In genomic region chr22:28407645-28408044, GRCh38 we compare ENCODE assay signal across 27 cellular contexts.
DNase-seq lines count a peak whose midpoint lies in the region; ATAC-seq, FAIRE-seq and TF ChIP-seq lines count a peak whose summit lies in the region.
"Had no signal": no experiment of that assay in that cellular context is flagged by ENCODE, and none has a peak within 500 bp of the region (broad histone marks: within the 10 kb centered on the region; RNA-seq: fewer than 3 reads in every experiment).

No MANE protein-coding gene starts in this region.

- DNase-seq in HepG2 (ENCODE audit: low spot score) (no peak), right lobe of liver (no peak), NCI-H82 treated with DMSO at 0.1 percent for 48 hours (lab: John Stamatoyannopoulos, UW; ENCODE audit: unreplicated experiment) (peak; percentile 92), pancreas (no peak), NCI-H446 treated with DMSO at 0.1 percent for 48 hours (lab: John Stamatoyannopoulos, UW) (no peak), NCI-H2107 (lab: John Stamatoyannopoulos, UW) (no peak), esophagus squamous epithelium (lab: John Stamatoyannopoulos, UW) (no peak)
- DNase-seq: AML-193; Caco-2; Calu3; CD4-positive, alpha-beta T cell; CD8-positive, alpha-beta T cell; DMS 273 treated with DMSO at 0.1 percent for 48 hours; DMS153; DMS53; DMS79; DND-41; EL; GDM1 had no signal

- H3K9ac ChIP-seq in HepG2 (ENCODE audit: insufficient read depth, low read depth, low read length): no peak overlapping the region
- H3K9ac ChIP-seq: BLaER1 treated with 17β-estradiol and CSF1 and Interleukin-3, amounts not matched to agents 10 nM and 100 nM had no signal

- no peak overlapping the region for H2AFZ ChIP-seq in HepG2 (ENCODE audit: low read length)

- in situ Hi-C loops in HepG2 (cut with HindIII; ENCODE audit: extremely low pct_ligation_motif_present, low pct_unique_long_range_greater_than_20kb): no loop called here

- H4K20me1 ChIP-seq in HepG2 (ENCODE audit: insufficient read depth, low read length): no peaks in the 10 kb centered on the region
- H4K20me1 ChIP-seq: BLaER1 treated with 17β-estradiol and CSF1 and Interleukin-3, amounts not matched to agents 10 nM and 100 nM had no signal

- no peak overlapping the region for H3K27ac ChIP-seq in HepG2 (ENCODE audit: extremely low read length, insufficient read depth, low read length)
- H3K27ac ChIP-seq in right lobe of liver: no peak overlapping the region
- no peak overlapping the region for H3K27ac ChIP-seq in pancreas
- no peak overlapping the region for H3K27ac ChIP-seq in esophagus squamous epithelium
- H3K27ac ChIP-seq: 22Rv1; A549; BLaER1 treated with 17β-estradiol and CSF1 and Interleukin-3, amounts not matched to agents 10 nM and 100 nM; C4-2B had no signal

- intact Hi-C loops in HepG2 (cut with micrococcal nuclease; ENCODE audit: unreplicated experiment): no loop called here
- intact Hi-C loops in right lobe of liver (cut with DNase I): no loop called here
- intact Hi-C loops in pancreas (cut with DNase I): no loop called here
- intact Hi-C loops in esophagus squamous epithelium (cut with DNase I): no loop called here

- TF ChIP-seq RAD21 in HepG2 (CRISPR knock-in tag; IDR thresholded peaks at IDR 0.05) (no peak), Ishikawa (IDR thresholded peaks at IDR 0.05; ENCODE audit: low read depth) (no peak)

- H3K79me2 ChIP-seq in HepG2 (ENCODE audit: insufficient read depth, low read length): no peaks in the 10 kb centered on the region

- no peak for TF ChIP-seq POLR2A in HepG2 (IDR thresholded peaks at IDR 0.05; ENCODE audit: insufficient read depth in 1 of 2, low read depth in 2 of 2, low read length in 2 of 2)
- TF ChIP-seq POLR2A in right lobe of liver (IDR thresholded peaks at IDR 0.05): no peak
- TF ChIP-seq POLR2A in esophagus squamous epithelium (IDR thresholded peaks at IDR 0.05): no peak

- CTCF ChIA-PET in HepG2 (lab: Yijun Ruan, JAX; ENCODE audit: low intra/inter-chr PET ratio, low total read pairs): no interaction called here

- H3K27me3 ChIP-seq in HepG2 (ENCODE audit: control insufficient read depth in 1 of 2, insufficient read depth in 2 of 2, low read length in 2 of 2): no peaks in the 10 kb centered on the region
- H3K27me3 ChIP-seq in right lobe of liver: no peaks in the 10 kb centered on the region
- no peaks in the 10 kb centered on the region for H3K27me3 ChIP-seq in pancreas
- H3K27me3 ChIP-seq in esophagus squamous epithelium: no peaks in the 10 kb centered on the region
- H3K27me3 ChIP-seq: BLaER1 treated with 17β-estradiol and CSF1 and Interleukin-3, amounts not matched to agents 10 nM and 100 nM had no signal

- POLR2A ChIA-PET in HepG2 (lab: Yijun Ruan, JAX): no interaction called here

- TF ChIP-seq EP300 in HepG2 (IDR thresholded peaks at IDR 0.05; ENCODE audit: low read depth in 2 of 2, low read length in 2 of 2): no peak
- no peak for TF ChIP-seq EP300 in HepG2 (CRISPR knock-in tag; IDR thresholded peaks at IDR 0.05; ENCODE audit: borderline replicate concordance)
- TF ChIP-seq EP300 in Ishikawa (IDR thresholded peaks at IDR 0.05; ENCODE audit: borderline replicate concordance): no peak

- H3K4me1 ChIP-seq in HepG2 (ENCODE audit: insufficient read depth, low read length) (no peaks in the 10 kb centered on the region), right lobe of liver (no peaks in the 10 kb centered on the region), pancreas (no peaks in the 10 kb centered on the region), esophagus squamous epithelium (peaks cover 0 to 16% (median 0%) of the 10 kb centered on the region in 3 donors)

- WGBS in HepG2 (ENCODE audit: low lambda C conversion rate): 94% methylated on average over 4 of the region's 4 CpGs
- WGBS in right lobe of liver (ENCODE audit: insufficient coverage, low coverage, low lambda C conversion rate, missing lambda C conversion rate): 83% methylated on average over 4 of the region's 4 CpGs
- WGBS in pancreas, 2 donors: 71 to 73% methylated on average over 4 of the region's 4 CpGs
- WGBS in esophagus squamous epithelium, 2 donors: 78 to 81% methylated on average over 4 of the region's 4 CpGs

- H3K9me3 ChIP-seq in HepG2 (ENCODE audit: low read length) (no peaks in the 10 kb centered on the region), right lobe of liver (no peaks in the 10 kb centered on the region), pancreas (no peaks in the 10 kb centered on the region), esophagus squamous epithelium (no peaks in the 10 kb centered on the region)
- H3K9me3 ChIP-seq: A549, Caco-2 had no signal

- no peaks in the 10 kb centered on the region for H3K36me3 ChIP-seq in HepG2 (replicated peaks in 1 of 2; ENCODE audit: control insufficient read depth in 1 of 2, insufficient read depth in 2 of 2, low read length in 2 of 2)
- H3K36me3 ChIP-seq in right lobe of liver: no peaks in the 10 kb centered on the region
- no peaks in the 10 kb centered on the region for H3K36me3 ChIP-seq in pancreas
- H3K36me3 ChIP-seq in esophagus squamous epithelium: no peaks in the 10 kb centered on the region
- H3K36me3 ChIP-seq: BLaER1 treated with 17β-estradiol and CSF1 and Interleukin-3, amounts not matched to agents 10 nM and 100 nM had no signal

- no peak for ATAC-seq in HepG2
- ATAC-seq in right lobe of liver: no peak
- ATAC-seq in pancreas: no peak
- ATAC-seq: A549; CD8-positive, alpha-beta T cell; GM12878 had no signal

- TF ChIP-seq CTCF in HepG2 (CRISPR knock-in tag; IDR thresholded peaks at IDR 0.05) (no peak), right lobe of liver (IDR thresholded peaks at IDR 0.05) (no peak), pancreas (IDR thresholded peaks at IDR 0.05) (no peak), esophagus squamous epithelium (IDR thresholded peaks at IDR 0.05) (no peak)

- H3K4me3 ChIP-seq in HepG2 (replicated peaks in 1 of 3; ENCODE audit: insufficient read depth in 1 of 3, low read depth in 2 of 3, low read length in 3 of 3) (no peak overlapping the region), right lobe of liver (no peak overlapping the region), pancreas (no peak overlapping the region), esophagus squamous epithelium (no peak overlapping the region)
- H3K4me3 ChIP-seq: A549; BLaER1 treated with 17β-estradiol and CSF1 and Interleukin-3, amounts not matched to agents 10 nM and 100 nM; GM12878 had no signal

- BruUV-seq in HepG2 (replicated peaks; lab: Mats Ljungman, UMichigan): no TSS peak

- no peak overlapping the region for H3K4me2 ChIP-seq in HepG2 (ENCODE audit: low read depth, low read length)
- H3K4me2 ChIP-seq: A549; BLaER1 treated with 17β-estradiol and CSF1 and Interleukin-3, amounts not matched to agents 10 nM and 100 nM had no signal

- FAIRE-seq in HepG2 (lab: Jason Lieb, UNC) (no peak), pancreas (lab: Jason Lieb, UNC) (peak; percentile 5)
- FAIRE-seq: A549, GM12878, GM12892, GM18507 had no signal

TF ChIP-seq in HepG2, 621 proteins besides CTCF, POLR2A, EP300 and RAD21:
- TF ChIP-seq BCL6 (CRISPR knock-in tag; IDR thresholded peaks at IDR 0.05): no peak
- no peak for TF ChIP-seq MTA3 (CRISPR knock-in tag; IDR thresholded peaks at IDR 0.05)
- peak; percentile 92 for TF ChIP-seq LCORL (IDR thresholded peaks at IDR 0.05)
- TF ChIP-seq LCORL (CRISPR knock-in tag; IDR thresholded peaks at IDR 0.05): no peak
- no peak for TF ChIP-seq NR2F1 (CRISPR knock-in tag; IDR thresholded peaks at IDR 0.05)
- no peak for TF ChIP-seq ZNF816 (CRISPR knock-in tag; IDR thresholded peaks at IDR 0.05; ENCODE audit: borderline replicate concordance)

TF ChIP-seq in Ishikawa, 13 proteins besides CTCF, POLR2A, EP300 and RAD21:
- TF ChIP-seq MAX (IDR thresholded peaks at IDR 0.05) (no peak), NFIC (IDR thresholded peaks at IDR 0.05) (peak; percentile 45)
